Comparison of ENCODE assay signal across 8 cellular contexts in the genomic region with DNA sequence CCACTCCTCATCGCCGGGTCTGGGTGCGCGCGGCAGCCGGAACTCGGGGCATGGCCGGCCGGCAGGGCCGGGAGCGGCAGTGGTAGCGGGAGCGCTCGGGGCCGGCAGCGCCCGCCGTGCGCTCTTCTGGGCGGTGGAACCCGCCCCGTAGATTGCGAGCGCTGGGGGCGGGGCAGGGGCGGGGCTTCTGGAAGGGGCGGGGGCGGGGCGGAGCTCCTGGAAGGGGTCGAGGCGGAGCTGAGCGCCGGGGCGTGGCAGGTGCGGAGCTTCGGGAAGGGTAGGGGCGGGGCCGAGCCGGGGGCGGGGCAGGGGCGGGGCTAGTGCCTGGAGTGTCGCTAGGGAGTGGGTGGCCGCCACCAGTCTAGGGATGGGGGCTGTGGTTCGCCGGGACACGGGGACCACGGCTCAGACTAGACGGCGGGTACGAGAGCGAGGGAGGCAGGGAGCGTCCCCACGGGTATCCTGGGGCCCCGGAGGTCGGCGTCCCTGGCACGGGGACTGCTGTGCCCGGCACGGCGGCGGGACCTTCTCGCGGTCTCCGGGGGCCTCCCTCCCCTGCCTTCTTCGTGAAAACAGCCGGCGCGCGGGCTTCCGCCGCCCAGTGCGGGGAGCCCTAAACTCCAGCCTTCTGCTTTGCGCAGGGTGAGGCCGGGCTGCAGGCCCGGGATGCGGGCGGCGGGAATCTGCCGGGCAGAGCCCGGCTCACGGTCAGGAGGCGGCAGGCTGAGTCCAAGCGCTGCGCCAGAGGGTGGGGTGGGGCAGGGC. TPM values are rescaled to one million over a fixed set of nuclear protein-coding genes. Genes with fewer than 3 reads are reported as not detected.
DNase-seq lines count a peak whose midpoint lies in the region; ATAC-seq, FAIRE-seq and TF ChIP-seq lines count a peak whose summit lies in the region.

A gene (minus strand): TSS at position 128 of the 765 bp plus-strand sequence. CDS start 117 bp downstream, at position 11.

- H3K27ac ChIP-seq in RWPE1: peak within 1 kb of the TSS; percentile 78

- H3K9me3 Mint-ChIP-seq in neural crest cell: no peaks in the 10 kb centered on the region

- peak; percentile 59 for ATAC-seq in GM21367 (IDR thresholded peaks at IDR 0.05; ENCODE audit: unreplicated experiment)
- ATAC-seq in stimulated activated naive CD8-positive, alpha-beta T cell treated with anti-CD3 and anti-CD28 coated beads, Interleukin-15, Interleukin-2, amounts not matched to agents 100 U/mL and 50 U/mL, for 24 hours: peak; percentile 86

- TF ChIP-seq CTCF in D721Med (IDR thresholded peaks at IDR 0.05; ENCODE audit: insufficient read depth, missing control alignments) (no peak), RWPE1 (conservative IDR thresholded peaks at IDR 0.05; ENCODE audit: low read depth) (no peak), neural crest cell (conservative IDR thresholded peaks at IDR 0.05) (no peak)

- POLR2A ChIA-PET in RWPE1 (lab: Yijun Ruan, JAX; ENCODE audit: low non-redundant PET): no interaction called here

- H3K36me3 Mint-ChIP-seq in neural crest cell (ENCODE audit: low read depth): peaks cover 7% of the 10 kb centered on the region

- peak within 1 kb of the TSS; percentile 43 for H3K27ac Mint-ChIP-seq in neural crest cell (ENCODE audit: unreplicated experiment)

- H3K4me3 Mint-ChIP-seq in neural crest cell: peak within 1 kb of the TSS; percentile 94

- peak; percentile 78 for DNase-seq in D721Med (ENCODE audit: insufficient read length, low spot score)
- peak; percentile 53 for DNase-seq in HT1080 (ENCODE audit: low read depth)
- peak; percentile 98 for DNase-seq in RWPE1 (ENCODE audit: low spot score)
- DNase-seq in activated effector memory CD4-positive, alpha-beta T cell treated with Interleukin-2 at 50 U/mL for 16 hours: peak; percentile 88
- peak; percentile 80 for DNase-seq in fibroblast of the conjunctiva (ENCODE audit: low read depth)
- peak; percentile 79 for DNase-seq in neural crest cell (ENCODE audit: low read depth, low spot score)
- DNase-seq in stimulated activated naive CD8-positive, alpha-beta T cell treated with anti-CD3 and anti-CD28 coated beads, Interleukin-15, Interleukin-2, amounts not matched to agents 100 U/mL and 50 U/mL, for 24 hours: peak; percentile 93

- CTCF ChIA-PET in RWPE1 (lab: Yijun Ruan, JAX): no interaction called here

- H3K4me1 Mint-ChIP-seq in neural crest cell: peaks cover 17% of the 10 kb centered on the region

- no peak for FAIRE-seq in D721Med (lab: Jason Lieb, UNC)

- H3K27me3 Mint-ChIP-seq in neural crest cell (ENCODE audit: low read depth): peaks cover 51% of the 10 kb centered on the region

RNA-seq across cellular contexts. Expression of the gene that starts here (rescaled TPM):
- 11.5 and 14.4 TPM in 2 replicates for total RNA-seq in HT1080 (2014; rRNA removed; shearing (Covaris generic))
- polyA plus RNA-seq in HT1080 (2015; cell fraction: cytosol; rRNA removed): 18.6 and 22.4 TPM in 2 replicates
- 13.9 and 15.9 TPM in 2 replicates for polyA plus RNA-seq in HT1080 (2015; cell fraction: nucleus; rRNA removed)
- total RNA-seq in neural crest cell: 19.6 and 21.9 TPM in 2 replicates

Comparison
In these comparisons a context has a peak if more than half of its experiments do, and no peak if none do; other contexts are left out.
1. Peak in every context shown above with its lines: DNase-seq, ATAC-seq and H3K27ac ChIP-seq.